11 cellular contexts compared by ENCODE assay signal in genomic region chr19:18389095-18389735, GRCh38. TPM values are rescaled to one million over a fixed set of nuclear protein-coding genes. Genes with fewer than 3 reads are reported as not detected.
DNase-seq lines count a peak whose midpoint lies in the region; ATAC-seq and TF ChIP-seq lines count a peak whose summit lies in the region.
"Had no signal": no experiment of that assay in that cellular context is flagged by ENCODE, and none has a peak within 500 bp of the region (broad histone marks: within the 10 kb centered on the region; RNA-seq: fewer than 3 reads in every experiment).

No MANE protein-coding gene starts in this region.

- H3K4me3 ChIP-seq in upper lobe of right lung: peak overlapping the region; percentile 56

- no peak for ATAC-seq in stimulated activated naive CD8-positive, alpha-beta T cell treated with anti-CD3 and anti-CD28 coated beads, Interleukin-15, amount 100 ng/mL, for 72 hours
- no peak for ATAC-seq in stimulated activated naive CD8-positive, alpha-beta T cell treated with anti-CD3 and anti-CD28 coated beads, Interleukin-15, Interleukin-2, amounts not matched to agents 100 U/mL and 50 U/mL, for 24 hours
- ATAC-seq in memory B cell (ENCODE audit: low read depth) (no peak), upper lobe of right lung (no peak), HG03039 (IDR thresholded peaks at IDR 0.05; ENCODE audit: unreplicated experiment) (no peak), HG02840 (IDR thresholded peaks at IDR 0.05; ENCODE audit: low FRiP score, unreplicated experiment) (no peak)

- H3K27ac ChIP-seq in upper lobe of right lung: no peak overlapping the region

- no peaks in the 10 kb centered on the region for H3K9me3 Mint-ChIP-seq in stimulated activated naive CD8-positive, alpha-beta T cell treated with anti-CD3 and anti-CD28 coated beads, Interleukin-15, amount 100 ng/mL, for 72 hours
- no peaks in the 10 kb centered on the region for H3K9me3 Mint-ChIP-seq in activated T-helper 2 cell treated with anti-CD3 and anti-CD28 coated beads, Interferon-gamma antibody, Interleukin-2, Interleukin-4, amounts not matched to agents 10 μg/mL and 5 μg/mL and 100 μg/mL, durations not matched to agents 14 hours and 24 hours and 36 hours
- no peaks in the 10 kb centered on the region for H3K9me3 Mint-ChIP-seq in memory B cell

- H3K4me1 Mint-ChIP-seq in stimulated activated naive CD8-positive, alpha-beta T cell treated with anti-CD3 and anti-CD28 coated beads, Interleukin-15, amount 100 ng/mL, for 72 hours: peaks cover 32% of the 10 kb centered on the region
- H3K4me1 Mint-ChIP-seq in activated T-helper 2 cell treated with anti-CD3 and anti-CD28 coated beads, Interferon-gamma antibody, Interleukin-2, Interleukin-4, amounts not matched to agents 10 μg/mL and 5 μg/mL and 100 μg/mL, durations not matched to agents 14 hours and 24 hours and 36 hours (ENCODE audit: low read depth): peaks cover 4% of the 10 kb centered on the region
- peaks cover 17% of the 10 kb centered on the region for H3K4me1 Mint-ChIP-seq in memory B cell

- no peak for TF ChIP-seq CTCF in upper lobe of right lung (IDR thresholded peaks at IDR 0.05)

- peaks cover 87% of the 10 kb centered on the region for H3K27me3 Mint-ChIP-seq in stimulated activated naive CD8-positive, alpha-beta T cell treated with anti-CD3 and anti-CD28 coated beads, Interleukin-15, amount 100 ng/mL, for 72 hours
- peaks cover 54% of the 10 kb centered on the region for H3K27me3 Mint-ChIP-seq in activated T-helper 2 cell treated with anti-CD3 and anti-CD28 coated beads, Interferon-gamma antibody, Interleukin-2, Interleukin-4, amounts not matched to agents 10 μg/mL and 5 μg/mL and 100 μg/mL, durations not matched to agents 14 hours and 24 hours and 36 hours (ENCODE audit: low read depth)
- H3K27me3 Mint-ChIP-seq in memory B cell: peaks cover 2% of the 10 kb centered on the region

- no peaks in the 10 kb centered on the region for H3K27me3 ChIP-seq in upper lobe of right lung

- no peaks in the 10 kb centered on the region for H3K9me3 ChIP-seq in upper lobe of right lung
- H3K9me3 ChIP-seq: gastrocnemius medialis had no signal

- H3K4me1 ChIP-seq in upper lobe of right lung: peaks cover 9% of the 10 kb centered on the region

- H3K36me3 ChIP-seq in upper lobe of right lung: peaks cover 11% of the 10 kb centered on the region
- H3K36me3 ChIP-seq: gastrocnemius medialis had no signal

- peak overlapping the region; percentile 21 to 30 for H3K4me3 Mint-ChIP-seq in stimulated activated naive CD8-positive, alpha-beta T cell treated with anti-CD3 and anti-CD28 coated beads, Interleukin-15, amount 100 ng/mL, for 72 hours
- peak overlapping the region; percentile 8 for H3K4me3 Mint-ChIP-seq in activated T-helper 2 cell treated with anti-CD3 and anti-CD28 coated beads, Interferon-gamma antibody, Interleukin-2, Interleukin-4, amounts not matched to agents 10 μg/mL and 5 μg/mL and 100 μg/mL, durations not matched to agents 14 hours and 24 hours and 36 hours (ENCODE audit: low read depth)
- peak overlapping the region; percentile 44 for H3K4me3 Mint-ChIP-seq in memory B cell

- DNase-seq in stimulated activated naive CD8-positive, alpha-beta T cell treated with anti-CD3 and anti-CD28 coated beads, Interleukin-15, amount 100 ng/mL, for 72 hours: no peak
- no peak for DNase-seq in stimulated activated naive CD8-positive, alpha-beta T cell treated with anti-CD3 and anti-CD28 coated beads, Interleukin-15, Interleukin-2, amounts not matched to agents 100 U/mL and 50 U/mL, for 24 hours
- DNase-seq in activated T-helper 2 cell treated with anti-CD3 and anti-CD28 coated beads, Interferon-gamma antibody, Interleukin-2, Interleukin-4, amounts not matched to agents 10 μg/mL and 5 μg/mL and 100 μg/mL, durations not matched to agents 14 hours and 24 hours and 36 hours (ENCODE audit: low spot score): no peak
- DNase-seq in memory B cell (ENCODE audit: low spot score in 2 of 2): no peak
- DNase-seq in upper lobe of right lung: no peak
- no peak for DNase-seq in stimulated activated CD4-positive, alpha-beta T cell treated with anti-CD3 and anti-CD28 coated beads, Interleukin-2, amount 100 ng/mL, for 48 hours
- DNase-seq: cortex of kidney, SIG-M5 had no signal

- H3K27ac Mint-ChIP-seq in stimulated activated naive CD8-positive, alpha-beta T cell treated with anti-CD3 and anti-CD28 coated beads, Interleukin-15, amount 100 ng/mL, for 72 hours: no peak overlapping the region
- H3K27ac Mint-ChIP-seq in activated T-helper 2 cell treated with anti-CD3 and anti-CD28 coated beads, Interferon-gamma antibody, Interleukin-2, Interleukin-4, amounts not matched to agents 10 μg/mL and 5 μg/mL and 100 μg/mL, durations not matched to agents 14 hours and 24 hours and 36 hours: no peak overlapping the region
- no peak overlapping the region for H3K27ac Mint-ChIP-seq in memory B cell

- intact Hi-C loops in activated T-helper 2 cell treated with anti-CD3 and anti-CD28 coated beads, Interferon-gamma antibody, Interleukin-2, Interleukin-4, amounts not matched to agents 10 μg/mL and 5 μg/mL and 100 μg/mL, durations not matched to agents 14 hours and 24 hours and 36 hours (cut with micrococcal nuclease): no loop called here
- intact Hi-C loops in upper lobe of right lung (cut with DNase I): no loop called here

- H3K36me3 Mint-ChIP-seq in activated T-helper 2 cell treated with anti-CD3 and anti-CD28 coated beads, Interferon-gamma antibody, Interleukin-2, Interleukin-4, amounts not matched to agents 10 μg/mL and 5 μg/mL and 100 μg/mL, durations not matched to agents 14 hours and 24 hours and 36 hours (ENCODE audit: low read depth): no peaks in the 10 kb centered on the region
- H3K36me3 Mint-ChIP-seq in memory B cell: peaks cover 4% of the 10 kb centered on the region

RNA-seq across cellular contexts. Expression of gene GDF15, which starts 3.3 kb away (rescaled TPM):
- total RNA-seq in activated T-helper 2 cell treated with anti-CD3 and anti-CD28 coated beads, Interferon-gamma antibody, Interleukin-2, Interleukin-4, amounts not matched to agents 10 μg/mL and 5 μg/mL and 100 μg/mL, durations not matched to agents 14 hours and 24 hours and 36 hours: not detected in 2 replicates
- 105 TPM for total RNA-seq in upper lobe of right lung

RNA-seq across cellular contexts. Expression of gene LRRC25, which starts 8.2 kb away (rescaled TPM):
- not detected in 2 replicates for total RNA-seq in activated T-helper 2 cell treated with anti-CD3 and anti-CD28 coated beads, Interferon-gamma antibody, Interleukin-2, Interleukin-4, amounts not matched to agents 10 μg/mL and 5 μg/mL and 100 μg/mL, durations not matched to agents 14 hours and 24 hours and 36 hours
- 22.7 TPM for total RNA-seq in upper lobe of right lung

RNA-seq across cellular contexts. Expression of gene SSBP4, which starts 30.0 kb away (rescaled TPM):
- total RNA-seq in activated T-helper 2 cell treated with anti-CD3 and anti-CD28 coated beads, Interferon-gamma antibody, Interleukin-2, Interleukin-4, amounts not matched to agents 10 μg/mL and 5 μg/mL and 100 μg/mL, durations not matched to agents 14 hours and 24 hours and 36 hours: 133 and 146 TPM in 2 replicates
- total RNA-seq in upper lobe of right lung: 57.3 TPM

RNA-seq across cellular contexts. Expression of gene ISYNA1, which starts 48.7 kb away (rescaled TPM):
- total RNA-seq in activated T-helper 2 cell treated with anti-CD3 and anti-CD28 coated beads, Interferon-gamma antibody, Interleukin-2, Interleukin-4, amounts not matched to agents 10 μg/mL and 5 μg/mL and 100 μg/mL, durations not matched to agents 14 hours and 24 hours and 36 hours: 15.1 and 20.3 TPM in 2 replicates
- 34.6 TPM for total RNA-seq in upper lobe of right lung

RNA-seq across cellular contexts. Expression of gene PGPEP1, which starts 48.8 kb away (rescaled TPM):
- total RNA-seq in activated T-helper 2 cell treated with anti-CD3 and anti-CD28 coated beads, Interferon-gamma antibody, Interleukin-2, Interleukin-4, amounts not matched to agents 10 μg/mL and 5 μg/mL and 100 μg/mL, durations not matched to agents 14 hours and 24 hours and 36 hours: 24.9 and 29.4 TPM in 2 replicates
- total RNA-seq in upper lobe of right lung: 40.8 TPM

Comparison
In these comparisons a context has a peak if more than half of its experiments do, and no peak if none do; other contexts are left out.
1. RNA of gene GDF15, which starts 3.3 kb away (total RNA-seq): 105 TPM in upper lobe of right lung (single experiment); not detected in activated T-helper 2 cell treated with anti-CD3 and anti-CD28 coated beads, Interferon-gamma antibody, Interleukin-2, Interleukin-4, amounts not matched to agents 10 μg/mL and 5 μg/mL and 100 μg/mL, durations not matched to agents 14 hours and 24 hours and 36 hours; every median in the first group is over 10 times any median in the second.
2. RNA of gene LRRC25, which starts 8.2 kb away (total RNA-seq): 22.7 TPM in upper lobe of right lung (single experiment); not detected in activated T-helper 2 cell treated with anti-CD3 and anti-CD28 coated beads, Interferon-gamma antibody, Interleukin-2, Interleukin-4, amounts not matched to agents 10 μg/mL and 5 μg/mL and 100 μg/mL, durations not matched to agents 14 hours and 24 hours and 36 hours; every median in the first group is over 10 times any median in the second.
3. Peak in every context shown above with its lines, with median percentiles within 50 percentile points of each other: H3K4me3 Mint-ChIP-seq.